1 cellular context compared by ENCODE assay signal in genomic region chr6:105850636-105851035, GRCh38.
TF ChIP-seq lines count a peak whose summit lies in the region.

No MANE protein-coding gene starts in this region.

TF ChIP-seq in IMR-90, 13 proteins besides CTCF, POLR2A, EP300 and RAD21 (continued from another document):
- TF ChIP-seq SMC3 (IDR thresholded peaks at IDR 0.05; ENCODE audit: low read depth, low read length) (no peak), CHD1 (IDR thresholded peaks at IDR 0.05; ENCODE audit: low read depth, low read length) (no peak), ELK1 (IDR thresholded peaks at IDR 0.05; ENCODE audit: borderline replicate concordance, low read depth, low read length) (no peak)
